11 cellular contexts compared by ENCODE assay signal in genomic region chr3:151067158-151067557, GRCh38. TPM values are rescaled to one million over a fixed set of nuclear protein-coding genes. Genes with fewer than 3 reads are reported as not detected.
A peak's percentile ranks its signal among the peaks of the same experiment; 100 is the strongest.
DNase-seq lines count a peak whose midpoint lies in the region; ATAC-seq, FAIRE-seq and TF ChIP-seq lines count a peak whose summit lies in the region.
"Had no signal": no experiment of that assay in that cellular context is flagged by ENCODE, and none has a peak within 500 bp of the region (broad histone marks: within the 10 kb centered on the region; RNA-seq: fewer than 3 reads in every experiment).

No MANE protein-coding gene starts in this region.

- no peaks in the 10 kb centered on the region for H3K9me3 Mint-ChIP-seq in activated CD4-positive, alpha-beta T cell treated with anti-CD3 and anti-CD28 coated beads, Interleukin-2, amount 10 ng/mL, durations not matched to agents 24 days and 14 days
- H3K9me3 Mint-ChIP-seq in neural progenitor cell: no peaks in the 10 kb centered on the region

- H3K27ac ChIP-seq in neural progenitor cell (no peak overlapping the region), heart right ventricle (no peak overlapping the region)
- H3K27ac ChIP-seq: BLaER1 treated with 17β-estradiol and CSF1 and Interleukin-3, amounts not matched to agents 10 nM and 100 nM had no signal

- no peaks in the 10 kb centered on the region for H3F3A ChIP-seq in neural progenitor cell (ENCODE audit: low read depth)

- peaks cover 19% of the 10 kb centered on the region for H3K27me3 Mint-ChIP-seq in activated CD4-positive, alpha-beta T cell treated with anti-CD3 and anti-CD28 coated beads, Interleukin-2, amount 10 ng/mL, durations not matched to agents 24 days and 14 days
- H3K27me3 Mint-ChIP-seq in neural progenitor cell (ENCODE audit: insufficient read depth, low read depth): peaks cover 2% of the 10 kb centered on the region

- no peak overlapping the region for H3K9ac ChIP-seq in neural progenitor cell
- H3K9ac ChIP-seq: BLaER1 treated with 17β-estradiol and CSF1 and Interleukin-3, amounts not matched to agents 10 nM and 100 nM had no signal

- H3K36me3 ChIP-seq in neural progenitor cell: no peaks in the 10 kb centered on the region
- no peaks in the 10 kb centered on the region for H3K36me3 ChIP-seq in heart right ventricle
- H3K36me3 ChIP-seq: BLaER1 treated with 17β-estradiol and CSF1 and Interleukin-3, amounts not matched to agents 10 nM and 100 nM had no signal

- intact Hi-C loops in activated CD4-positive, alpha-beta T cell treated with anti-CD3 and anti-CD28 coated beads, Interleukin-2, amount 10 ng/mL, durations not matched to agents 24 days and 14 days (cut with micrococcal nuclease): loop anchor here (1.0 kb wide), 1 partner anchor 79 kb away; no protein-coding TSS in a partner anchor
- intact Hi-C loops in heart right ventricle (cut with DNase I): no loop called here

- peak; percentile 20; the same call in 1 of the 3 replicates for ATAC-seq in SK-N-SH treated with all-trans-retinoic acid at 6 μM for 48 hours
- no peak for ATAC-seq in heart right ventricle
- ATAC-seq: left colon had no signal

- peak; percentile 69 for TF ChIP-seq RAD21 in Ishikawa (IDR thresholded peaks at IDR 0.05; ENCODE audit: low read depth)

- H3K4me3 ChIP-seq in neural progenitor cell: no peak overlapping the region
- no peak overlapping the region for H3K4me3 ChIP-seq in foreskin fibroblast (ENCODE audit: low read depth in 1 of 2, low read length in 2 of 2)
- no peak overlapping the region for H3K4me3 ChIP-seq in heart right ventricle
- H3K4me3 ChIP-seq: BLaER1 treated with 17β-estradiol and CSF1 and Interleukin-3, amounts not matched to agents 10 nM and 100 nM had no signal

- TF ChIP-seq CTCF in neural progenitor cell (IDR thresholded peaks at IDR 0.05): peak; percentile 38
- TF ChIP-seq CTCF in foreskin fibroblast (IDR thresholded peaks at IDR 0.05; ENCODE audit: low read depth, low read length): no peak
- TF ChIP-seq CTCF in heart right ventricle (IDR thresholded peaks at IDR 0.05): no peak

- H3K27ac Mint-ChIP-seq in activated CD4-positive, alpha-beta T cell treated with anti-CD3 and anti-CD28 coated beads, Interleukin-2, amount 10 ng/mL, durations not matched to agents 24 days and 14 days: no peak overlapping the region
- no peak overlapping the region for H3K27ac Mint-ChIP-seq in neural progenitor cell

- H4K20me1 ChIP-seq in neural progenitor cell (ENCODE audit: low read depth): no peaks in the 10 kb centered on the region
- H4K20me1 ChIP-seq: BLaER1 treated with 17β-estradiol and CSF1 and Interleukin-3, amounts not matched to agents 10 nM and 100 nM had no signal

- H3K4me1 ChIP-seq in neural progenitor cell (no peaks in the 10 kb centered on the region), heart right ventricle (no peaks in the 10 kb centered on the region)
- H3K4me1 ChIP-seq: BLaER1 treated with 17β-estradiol and CSF1 and Interleukin-3, amounts not matched to agents 10 nM and 100 nM had no signal

- no peaks in the 10 kb centered on the region for H3K27me3 ChIP-seq in neural progenitor cell
- H3K27me3 ChIP-seq in heart right ventricle: peaks cover 0 to 6% (median 0%) of the 10 kb centered on the region in 7 donors
- H3K27me3 ChIP-seq: BLaER1 treated with 17β-estradiol and CSF1 and Interleukin-3, amounts not matched to agents 10 nM and 100 nM had no signal

- H3K79me2 ChIP-seq in neural progenitor cell (ENCODE audit: low read depth): no peaks in the 10 kb centered on the region

- H3K36me3 Mint-ChIP-seq in activated CD4-positive, alpha-beta T cell treated with anti-CD3 and anti-CD28 coated beads, Interleukin-2, amount 10 ng/mL, durations not matched to agents 24 days and 14 days (ENCODE audit: low read depth): no peaks in the 10 kb centered on the region
- H3K36me3 Mint-ChIP-seq in neural progenitor cell: no peaks in the 10 kb centered on the region

- H3K4me1 Mint-ChIP-seq in activated CD4-positive, alpha-beta T cell treated with anti-CD3 and anti-CD28 coated beads, Interleukin-2, amount 10 ng/mL, durations not matched to agents 24 days and 14 days: no peaks in the 10 kb centered on the region
- H3K4me1 Mint-ChIP-seq in neural progenitor cell: no peaks in the 10 kb centered on the region

- H3K9me3 ChIP-seq in neural progenitor cell (ENCODE audit: low read depth) (no peaks in the 10 kb centered on the region), heart right ventricle (no peaks in the 10 kb centered on the region)
- H3K9me3 ChIP-seq: BLaER1 treated with 17β-estradiol and CSF1 and Interleukin-3, amounts not matched to agents 10 nM and 100 nM had no signal

- H2AFZ ChIP-seq in neural progenitor cell (replicated peaks): no peak overlapping the region

- H3K4me2 ChIP-seq in neural progenitor cell: no peak overlapping the region
- H3K4me2 ChIP-seq: BLaER1 treated with 17β-estradiol and CSF1 and Interleukin-3, amounts not matched to agents 10 nM and 100 nM had no signal

- peak; percentile 61 for DNase-seq in activated CD4-positive, alpha-beta T cell treated with anti-CD3 and anti-CD28 coated beads, Interleukin-2, amount 10 ng/mL, durations not matched to agents 24 days and 14 days
- DNase-seq in activated CD4-positive, alpha-beta T cell treated with anti-CD3 and anti-CD28 coated beads, Interleukin-2, amount 50 U/mL, for 48 hours: no peak
- no peak for DNase-seq in neural progenitor cell (ENCODE audit: low spot score)
- DNase-seq in frontal cortex (ENCODE audit: low spot score in 2 of 2): no peak
- DNase-seq in foreskin fibroblast: no peak
- no peak for DNase-seq in heart right ventricle
- DNase-seq: effector CD8-positive, alpha-beta T cell; left colon had no signal

- TF ChIP-seq EP300 in Ishikawa (IDR thresholded peaks at IDR 0.05; ENCODE audit: borderline replicate concordance): no peak

- no peak for FAIRE-seq in frontal cortex (lab: Jason Lieb, UNC)

- WGBS in heart right ventricle, 2 donors: 68 to 82% methylated on average over 2 of the region's 2 CpGs

- H3K4me3 Mint-ChIP-seq in activated CD4-positive, alpha-beta T cell treated with anti-CD3 and anti-CD28 coated beads, Interleukin-2, amount 10 ng/mL, durations not matched to agents 24 days and 14 days: no peak overlapping the region
- no peak overlapping the region for H3K4me3 Mint-ChIP-seq in neural progenitor cell

TF ChIP-seq in Ishikawa, 13 proteins besides CTCF, POLR2A, EP300 and RAD21:
- TF ChIP-seq CEBPB (IDR thresholded peaks at IDR 0.05): no peak
- no peak for TF ChIP-seq TEAD4 (IDR thresholded peaks at IDR 0.05)
- no peak for TF ChIP-seq MAX (IDR thresholded peaks at IDR 0.05)
- TF ChIP-seq YY1 (IDR thresholded peaks at IDR 0.05; ENCODE audit: low read depth): no peak
- no peak for TF ChIP-seq FOXM1 (IDR thresholded peaks at IDR 0.05; ENCODE audit: borderline replicate concordance, low read depth)
- TF ChIP-seq NFIC (IDR thresholded peaks at IDR 0.05): no peak
- TF ChIP-seq TAF1 (IDR thresholded peaks at IDR 0.05; ENCODE audit: low read depth): no peak
- TF ChIP-seq EGR1 (IDR thresholded peaks at IDR 0.05): no peak
- TF ChIP-seq TCF12 (IDR thresholded peaks at IDR 0.05; ENCODE audit: low read depth): no peak
- TF ChIP-seq CREB1 (IDR thresholded peaks at IDR 0.05; ENCODE audit: low read depth): no peak

TF ChIP-seq in SK-N-SH treated with all-trans-retinoic acid at 6 μM for 48 hours, 23 proteins besides CTCF, POLR2A, EP300 and RAD21 (continues in another document):
- TF ChIP-seq PATZ1 (CRISPR knock-in tag; IDR thresholded peaks at IDR 0.05; ENCODE audit: borderline replicate concordance): no peak
- TF ChIP-seq TCF4 (CRISPR knock-in tag; IDR thresholded peaks at IDR 0.05; ENCODE audit: borderline replicate concordance): no peak
- TF ChIP-seq ZNF565 (CRISPR knock-in tag; conservative IDR thresholded peaks at IDR 0.05; ENCODE audit: low read depth): no peak
- no peak for TF ChIP-seq TOX (CRISPR knock-in tag; IDR thresholded peaks at IDR 0.05; ENCODE audit: borderline replicate concordance)
- TF ChIP-seq ZNF8 (CRISPR knock-in tag; IDR thresholded peaks at IDR 0.05): no peak

RNA-seq across cellular contexts. Expression of gene MED12L, which starts 18.3 kb away (rescaled TPM):
- 2.5 and 4.9 TPM in 2 replicates for total RNA-seq in activated CD4-positive, alpha-beta T cell treated with anti-CD3 and anti-CD28 coated beads, Interleukin-2, amount 10 ng/mL, durations not matched to agents 24 days and 14 days
- total RNA-seq in neural progenitor cell (ENCODE audit: low replicate concordance): 14.2 and 16.5 TPM in 2 replicates
- 6.1 TPM for total RNA-seq in frontal cortex
- total RNA-seq in heart right ventricle: 1 to 10 TPM in 5 of 10 donors, under 1 TPM in 5; 0.05 to 4.5 (median 0.98) TPM
- under 1 TPM; 0.03 to 0.07 TPM for polyA plus RNA-seq in heart right ventricle
